In the genomic region with DNA sequence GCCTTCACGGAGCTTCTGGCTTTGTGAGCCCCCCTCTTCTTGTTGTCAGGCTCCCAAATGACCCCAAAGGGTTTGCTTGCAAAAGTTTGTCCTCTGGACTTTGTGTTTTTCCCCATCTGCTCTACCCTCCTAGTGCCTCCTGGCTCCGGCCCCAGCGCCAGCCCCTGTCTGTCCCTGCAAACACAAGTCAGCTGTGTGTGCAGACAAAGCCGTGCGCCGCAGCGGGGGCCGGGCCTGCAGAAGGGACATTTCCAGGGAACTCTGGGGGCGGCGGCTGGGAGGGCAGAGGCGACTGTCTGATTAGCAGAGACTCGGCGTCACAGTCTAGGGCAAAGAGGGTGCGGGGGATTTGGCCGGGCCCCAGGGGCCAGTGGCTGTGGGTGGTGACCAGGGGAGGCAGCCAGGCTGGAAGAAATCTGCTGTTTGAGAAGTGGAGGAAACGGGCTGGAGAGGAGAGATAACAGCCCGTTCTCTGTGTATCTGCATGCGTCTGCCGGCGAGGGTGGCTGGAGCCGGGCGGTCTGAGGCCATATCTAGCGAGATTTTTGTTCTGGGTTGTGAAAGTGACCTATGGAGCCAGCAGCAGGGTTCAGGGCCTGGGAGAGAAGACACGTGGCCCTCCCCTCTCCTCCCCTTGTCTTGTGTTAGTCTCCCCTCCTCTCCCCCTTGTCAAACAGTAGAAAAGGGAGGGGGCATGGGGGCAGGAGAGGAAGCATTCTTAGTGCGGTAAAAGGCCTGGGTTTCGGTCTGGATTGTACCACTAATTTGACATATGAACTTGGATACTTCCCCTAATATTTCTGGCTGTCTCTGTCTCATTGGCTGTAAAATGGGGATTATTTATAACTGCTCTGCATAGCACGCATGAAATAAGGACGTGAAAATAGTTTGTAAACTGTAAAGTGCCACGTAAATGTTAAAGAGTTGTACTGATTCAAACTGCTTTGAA, we compare ENCODE assay signal across 8 cellular contexts.
A peak's percentile ranks its signal among the peaks of the same experiment; 100 is the strongest.
DNase-seq lines count a peak whose midpoint lies in the region; ATAC-seq and TF ChIP-seq lines count a peak whose summit lies in the region.

No MANE protein-coding gene starts in this region.

- peak overlapping the region; percentile 79 for H3K4me2 ChIP-seq in SK-N-SH

- H3K4me3 Mint-ChIP-seq in activated naive CD8-positive, alpha-beta T cell treated with anti-CD3 and anti-CD28 coated beads for 36 hours, result no peak overlapping the region

- no peaks in the 10 kb centered on the region for H3K36me3 Mint-ChIP-seq in activated naive CD8-positive, alpha-beta T cell treated with anti-CD3 and anti-CD28 coated beads for 36 hours

- H3K9ac ChIP-seq in SK-N-SH, result peak overlapping the region; percentile 52; the same call in 1 of the 2 replicates

- H3K4me1 ChIP-seq in BE2C, result peaks cover 37% of the 10 kb centered on the region
- peaks cover 33 to 75% of the 10 kb centered on the region in 2 experiments for H3K4me1 ChIP-seq in SK-N-SH (ENCODE audit: control insufficient read depth in 1 of 2, insufficient read depth in 2 of 2, low read depth in 1 of 2, low read length in 1 of 2)
- peaks cover 6 to 78% (median 33%) of the 10 kb centered on the region in 3 donors for H3K4me1 ChIP-seq in gastroesophageal sphincter

- TF ChIP-seq EP300 in SK-N-SH (IDR thresholded peaks at IDR 0.05; ENCODE audit: borderline replicate concordance in 1 of 2, low read depth in 1 of 2, low read length in 1 of 2) (peak in 1 of 2 experiments; percentile 59; a peak in 1 of 4 replicates), gastroesophageal sphincter (IDR thresholded peaks at IDR 0.05) (no peak)

- no peak for TF ChIP-seq POLR2A in gastroesophageal sphincter (IDR thresholded peaks at IDR 0.05)

- H3K4me1 Mint-ChIP-seq in activated naive CD8-positive, alpha-beta T cell treated with anti-CD3 and anti-CD28 coated beads for 36 hours, result peaks cover 14% of the 10 kb centered on the region

- H3K9me3 ChIP-seq in BE2C, result no peaks in the 10 kb centered on the region
- no peaks in the 10 kb centered on the region for H3K9me3 ChIP-seq in SK-N-SH
- H3K9me3 ChIP-seq in gastroesophageal sphincter, result no peaks in the 10 kb centered on the region

- H3K9me3 Mint-ChIP-seq in activated naive CD8-positive, alpha-beta T cell treated with anti-CD3 and anti-CD28 coated beads for 36 hours, result no peaks in the 10 kb centered on the region

- H3K27ac Mint-ChIP-seq in activated naive CD8-positive, alpha-beta T cell treated with anti-CD3 and anti-CD28 coated beads for 36 hours, result no peak overlapping the region

- POLR2A ChIA-PET in SK-N-SH (lab: Yijun Ruan, JAX), result interaction anchor here (0.9 kb wide), 1 partner anchor 79 kb away, joined by 3 read pairs; no protein-coding TSS in a partner anchor

- H3K9me2 ChIP-seq in SK-N-SH, result no peaks in the 10 kb centered on the region

- TF ChIP-seq RAD21 in SK-N-SH (IDR thresholded peaks at IDR 0.05; ENCODE audit: low read length), result peak; percentile 28

- peaks cover 49% of the 10 kb centered on the region for H3K79me2 ChIP-seq in SK-N-SH (ENCODE audit: insufficient read depth)

- TF ChIP-seq CTCF in BE2C (IDR thresholded peaks at IDR 0.05; ENCODE audit: low read depth, low read length) (no peak), SK-N-SH (IDR thresholded peaks at IDR 0.05) (no peak), gastroesophageal sphincter (IDR thresholded peaks at IDR 0.05) (no peak)

- H3K4me3 ChIP-seq in BE2C (ENCODE audit: low read depth, low read length) (0 out of 2 replicates have a peak overlapping the region, but pooled peaks have one; percentile 6), SK-N-SH (ENCODE audit: low read depth in 2 of 2, low read length in 1 of 2) (0 out of 4 replicates have a peak overlapping the region, but pooled peaks of 1 of the 2 experiments have one; percentile 21), gastroesophageal sphincter (peak overlapping the region in 1 of 2 donors; percentile 32)

- H3K27me3 ChIP-seq in BE2C, result no peaks in the 10 kb centered on the region
- no peaks in the 10 kb centered on the region for H3K27me3 ChIP-seq in SK-N-SH (ENCODE audit: insufficient read depth)
- no peaks in the 10 kb centered on the region for H3K27me3 ChIP-seq in gastroesophageal sphincter

- H3K27ac ChIP-seq in SK-N-SH (ENCODE audit: low read depth in 2 of 2, low read length in 1 of 2) (peak overlapping the region; percentile 75 to 97), gastroesophageal sphincter (peak overlapping the region; percentile 25 to 85 (median 80))

- peaks cover 16% of the 10 kb centered on the region for H3F3A ChIP-seq in SK-N-SH (replicated peaks; ENCODE audit: insufficient read depth)

- DNase-seq in BE2C (peak; percentile 90), SK-N-SH (peak; percentile 91), nucleus accumbens (lab: John Stamatoyannopoulos, UW) (peak; percentile 20 to 90 (median 72)), GM19240 (ENCODE audit: insufficient read length, low spot score) (no peak)
- no peak for DNase-seq in activated naive CD8-positive, alpha-beta T cell treated with anti-CD3 and anti-CD28 coated beads for 36 hours

- ATAC-seq in gastroesophageal sphincter, result peak; percentile 65
- no peak for ATAC-seq in GM18873 (IDR thresholded peaks at IDR 0.05; ENCODE audit: low FRiP score, unreplicated experiment)
- no peak for ATAC-seq in HG03354 (IDR thresholded peaks at IDR 0.05; ENCODE audit: poor library complexity, severe bottlenecking, unreplicated experiment)

- CTCF ChIA-PET in SK-N-SH (lab: Yijun Ruan, JAX), result interaction anchor here (0.6 to 2.4 kb wide), 7 partner anchors 18 to 166 kb away, joined by 3 to 6 read pairs (median 4); no protein-coding TSS in a partner anchor

- H2AFZ ChIP-seq in SK-N-SH (ENCODE audit: low read depth), result no peak overlapping the region

- H3K36me3 ChIP-seq in BE2C (no peaks in the 10 kb centered on the region), SK-N-SH (replicated peaks in 1 of 2; ENCODE audit: control insufficient read depth in 1 of 2, insufficient read depth in 2 of 2, low read length in 1 of 2) (peaks cover 0 to 37% of the 10 kb centered on the region in 2 experiments), gastroesophageal sphincter (peaks cover 0 to 24% of the 10 kb centered on the region in 2 donors)

- H3K27me3 Mint-ChIP-seq in activated naive CD8-positive, alpha-beta T cell treated with anti-CD3 and anti-CD28 coated beads for 36 hours, result no peaks in the 10 kb centered on the region

- 30% methylated on average over 29 of the region's 29 CpGs for WGBS in SK-N-SH (ENCODE audit: low lambda C conversion rate)
- WGBS in gastroesophageal sphincter (ENCODE audit: low coverage in 1 of 2), 2 donors, result 0 to 16% methylated on average over 5 to 12 of the region's 29 CpGs

- H4K20me1 ChIP-seq in SK-N-SH (ENCODE audit: insufficient read depth), result 0 out of 2 replicates have a peak, but pooled peaks cover 4% of the 10 kb centered on the region

TF ChIP-seq in SK-N-SH, 30 proteins besides CTCF, POLR2A, EP300 and RAD21 (continues in another document):
- TF ChIP-seq NFIC (IDR thresholded peaks at IDR 0.05; ENCODE audit: borderline replicate concordance) (0 out of 2 replicates have a peak, but pooled peaks have one; percentile 35), TEAD4 (IDR thresholded peaks at IDR 0.05; ENCODE audit: borderline replicate concordance, insufficient read depth) (no peak), GATA2 (CRISPR knock-in tag; IDR thresholded peaks at IDR 0.05) (peak; percentile 53), CHD2 (IDR thresholded peaks at IDR 0.05; ENCODE audit: low read length, partially characterized antibody) (peak; percentile 51), SMC3 (IDR thresholded peaks at IDR 0.05; ENCODE audit: low read depth, low read length) (peak; percentile 11; the same call in 1 of the 2 replicates), POLR2AphosphoS5 (IDR thresholded peaks at IDR 0.05; ENCODE audit: low read depth, low read length) (no peak), RXRA (IDR thresholded peaks at IDR 0.05; ENCODE audit: borderline replicate concordance, low read depth) (no peak), ELF1 (IDR thresholded peaks at IDR 0.05) (no peak), FOXJ3 (CRISPR knock-in tag; IDR thresholded peaks at IDR 0.05) (peak; percentile 83; the same call in 1 of the 2 replicates)
- TF ChIP-seq, protein P1, sequence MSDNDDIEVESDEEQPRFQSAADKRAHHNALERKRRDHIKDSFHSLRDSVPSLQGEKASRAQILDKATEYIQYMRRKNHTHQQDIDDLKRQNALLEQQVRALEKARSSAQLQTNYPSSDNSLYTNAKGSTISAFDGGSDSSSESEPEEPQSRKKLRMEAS (IDR thresholded peaks at IDR 0.05; ENCODE audit: low read depth), result 0 out of 2 replicates have a peak, but pooled peaks have one; percentile 20
- TF ChIP-seq, protein P2, sequence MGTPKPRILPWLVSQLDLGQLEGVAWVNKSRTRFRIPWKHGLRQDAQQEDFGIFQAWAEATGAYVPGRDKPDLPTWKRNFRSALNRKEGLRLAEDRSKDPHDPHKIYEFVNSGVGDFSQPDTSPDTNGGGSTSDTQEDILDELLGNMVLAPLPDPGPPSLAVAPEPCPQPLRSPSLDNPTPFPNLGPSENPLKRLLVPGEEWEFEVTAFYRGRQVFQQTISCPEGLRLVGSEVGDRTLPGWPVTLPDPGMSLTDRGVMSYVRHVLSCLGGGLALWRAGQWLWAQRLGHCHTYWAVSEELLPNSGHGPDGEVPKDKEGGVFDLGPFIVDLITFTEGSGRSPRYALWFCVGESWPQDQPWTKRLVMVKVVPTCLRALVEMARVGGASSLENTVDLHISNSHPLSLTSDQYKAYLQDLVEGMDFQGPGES (IDR thresholded peaks at IDR 0.05; ENCODE audit: low read depth, low read length), result no peak

Comparison
In these comparisons a context has a peak if more than half of its experiments do, and no peak if none do; other contexts are left out.
1. DNase-seq: peak in BE2C (single experiment), SK-N-SH (single experiment) and nucleus accumbens (56 of 56); none in GM19240 (single experiment) and activated naive CD8-positive, alpha-beta T cell treated with anti-CD3 and anti-CD28 coated beads for 36 hours (single experiment).